Comparison of ENCODE assay signal across 1 cellular context in genomic region chr7:116538138-116538537, GRCh38.
TF ChIP-seq lines count a peak whose summit lies in the region.

No MANE protein-coding gene starts in this region.

TF ChIP-seq in SK-N-SH, 30 proteins besides CTCF, POLR2A, EP300 and RAD21:
- no peak for TF ChIP-seq IRF3 (IDR thresholded peaks at IDR 0.05; ENCODE audit: low read depth, low read length)
- TF ChIP-seq ZBTB33 (IDR thresholded peaks at IDR 0.05; ENCODE audit: borderline replicate concordance, low read depth): no peak
- TF ChIP-seq TEAD4 (IDR thresholded peaks at IDR 0.05; ENCODE audit: borderline replicate concordance, insufficient read depth): no peak
- no peak for TF ChIP-seq FOXJ3 (CRISPR knock-in tag; IDR thresholded peaks at IDR 0.05)
- TF ChIP-seq GABPA (IDR thresholded peaks at IDR 0.05; ENCODE audit: low read depth): no peak
- no peak for TF ChIP-seq EZH2phosphoT487 (IDR thresholded peaks at IDR 0.05; ENCODE audit: borderline replicate concordance, low read depth)
- no peak for TF ChIP-seq SIN3A (IDR thresholded peaks at IDR 0.05; ENCODE audit: borderline replicate concordance, low read depth, low read length)
- no peak for TF ChIP-seq USF2 (IDR thresholded peaks at IDR 0.05; ENCODE audit: borderline replicate concordance, low read depth, low read length)
- no peak for TF ChIP-seq GATA2 (CRISPR knock-in tag; IDR thresholded peaks at IDR 0.05)
- no peak for TF ChIP-seq TAF1 (IDR thresholded peaks at IDR 0.05; ENCODE audit: borderline replicate concordance, low read depth, low read length)
- no peak for TF ChIP-seq TCF12 (IDR thresholded peaks at IDR 0.05)
- TF ChIP-seq FOXM1 (IDR thresholded peaks at IDR 0.05; ENCODE audit: low read depth): no peak
- TF ChIP-seq POLR2AphosphoS5 (IDR thresholded peaks at IDR 0.05; ENCODE audit: low read depth, low read length): no peak
- TF ChIP-seq MXI1 (IDR thresholded peaks at IDR 0.05; ENCODE audit: low read depth, low read length): no peak
